In genomic region chr3:135374571-135374970, GRCh38 we compare ENCODE assay signal across 5 cellular contexts.
"Had no signal": no experiment of that assay in that cellular context is flagged by ENCODE, and none has a peak within 500 bp of the region (broad histone marks: within the 10 kb centered on the region; RNA-seq: fewer than 3 reads in every experiment).

No MANE protein-coding gene starts in this region.

- H3K27ac ChIP-seq: HL-60 had no signal

- H3K4me3 ChIP-seq: K562 had no signal

- ATAC-seq: HepG2, K562 had no signal

- DNase-seq: IMR-90, KBM-7 had no signal
